Comparison of ENCODE assay signal across 16 cellular contexts in genomic region chr5:59186623-59187022, GRCh38.
DNase-seq lines count a peak whose midpoint lies in the region; TF ChIP-seq lines count a peak whose summit lies in the region.
"Had no signal": no experiment of that assay in that cellular context is flagged by ENCODE, and none has a peak within 500 bp of the region (broad histone marks: within the 10 kb centered on the region; RNA-seq: fewer than 3 reads in every experiment).

No MANE protein-coding gene starts in this region.

- WGBS in sigmoid colon, 2 donors: 80 to 83% methylated on average over 8 of the region's 8 CpGs

- no peaks in the 10 kb centered on the region for H3K36me3 ChIP-seq in HEK293 (ENCODE audit: control insufficient read depth in 2 of 2, insufficient read depth in 1 of 2, low read length in 2 of 2)
- peaks cover 0 to 7% (median 0%) of the 10 kb centered on the region in 4 donors for H3K36me3 ChIP-seq in sigmoid colon

- peaks cover 53% of the 10 kb centered on the region for H3K27me3 Mint-ChIP-seq in activated CD4-positive, alpha-beta T cell treated with anti-CD3 and anti-CD28 coated beads, Interleukin-2, amount 10 ng/mL, durations not matched to agents 24 days and 14 days

- TF ChIP-seq POLR2A in sigmoid colon (IDR thresholded peaks at IDR 0.05): no peak

- peaks cover 7% of the 10 kb centered on the region for H3K4me1 Mint-ChIP-seq in activated CD4-positive, alpha-beta T cell treated with anti-CD3 and anti-CD28 coated beads, Interleukin-2, amount 10 ng/mL, durations not matched to agents 24 days and 14 days

- no peak overlapping the region for H3K27ac Mint-ChIP-seq in activated CD4-positive, alpha-beta T cell treated with anti-CD3 and anti-CD28 coated beads, Interleukin-2, amount 10 ng/mL, durations not matched to agents 24 days and 14 days
- H3K27ac Mint-ChIP-seq: CD14-positive monocyte, H9 had no signal

- intact Hi-C loops in activated CD4-positive, alpha-beta T cell treated with anti-CD3 and anti-CD28 coated beads, Interleukin-2, amount 10 ng/mL, durations not matched to agents 24 days and 14 days (cut with micrococcal nuclease): loop anchor here (5.0 kb wide), 2 partner anchors 299 to 486 kb away; no protein-coding TSS in a partner anchor
- intact Hi-C loops in sigmoid colon (cut with DNase I): loop anchor here (5.0 kb wide), 1 partner anchor 486 kb away; no protein-coding TSS in a partner anchor

- H3K36me3 Mint-ChIP-seq in activated CD4-positive, alpha-beta T cell treated with anti-CD3 and anti-CD28 coated beads, Interleukin-2, amount 10 ng/mL, durations not matched to agents 24 days and 14 days (ENCODE audit: low read depth): no peaks in the 10 kb centered on the region

- no peaks in the 10 kb centered on the region for H3K27me3 ChIP-seq in sigmoid colon

- CTCF ChIA-PET in HEK293 (lab: Yijun Ruan, JAX): interaction anchor here (1.8 to 7.0 kb wide), 7 partner anchors 13 to 203 kb away, joined by 8 to 116 read pairs (median 28); no protein-coding TSS in a partner anchor

- TF ChIP-seq CTCF in HEK293 (tag by site-specific recombination; IDR thresholded peaks at IDR 0.05): no peak
- TF ChIP-seq CTCF in fibroblast of mammary gland (conservative IDR thresholded peaks at IDR 0.05; ENCODE audit: control insufficient read depth, insufficient read depth, low read depth, low read length): no peak
- TF ChIP-seq CTCF in sigmoid colon (IDR thresholded peaks at IDR 0.05): no peak

- H3K27ac ChIP-seq in HEK293 (ENCODE audit: extremely low read depth, low read depth, low read length) (no peak overlapping the region), sigmoid colon (peak overlapping the region in 3 of 4 donors; percentile 15 to 79 (median 76))

- no peaks in the 10 kb centered on the region for H3K9me3 ChIP-seq in HEK293 (ENCODE audit: control insufficient read depth, insufficient read depth, low read depth, low read length)
- H3K9me3 ChIP-seq in sigmoid colon: no peaks in the 10 kb centered on the region
- H3K9me3 ChIP-seq: Caco-2 had no signal

- H3K9me3 Mint-ChIP-seq in activated CD4-positive, alpha-beta T cell treated with anti-CD3 and anti-CD28 coated beads, Interleukin-2, amount 10 ng/mL, durations not matched to agents 24 days and 14 days: no peaks in the 10 kb centered on the region
- H3K9me3 Mint-ChIP-seq: CD14-positive monocyte, H9 had no signal

- no peak overlapping the region for H3K4me3 ChIP-seq in HEK293 (ENCODE audit: low read depth, low read length)
- H3K4me3 ChIP-seq in fibroblast of mammary gland (ENCODE audit: control insufficient read depth, low read depth, low read length): no peak overlapping the region
- no peak overlapping the region for H3K4me3 ChIP-seq in sigmoid colon

- H3K4me3 Mint-ChIP-seq in activated CD4-positive, alpha-beta T cell treated with anti-CD3 and anti-CD28 coated beads, Interleukin-2, amount 10 ng/mL, durations not matched to agents 24 days and 14 days: no peak overlapping the region
- H3K4me3 Mint-ChIP-seq: CD14-positive monocyte, H9 had no signal

- H3K4me1 ChIP-seq in HEK293 (ENCODE audit: control insufficient read depth, insufficient read depth, low read length) (peaks cover 11% of the 10 kb centered on the region), sigmoid colon (peaks cover 0 to 54% (median 28%) of the 10 kb centered on the region in 4 donors)

- DNase-seq in activated CD4-positive, alpha-beta T cell treated with anti-CD3 and anti-CD28 coated beads, Interleukin-2, amount 10 ng/mL, durations not matched to agents 24 days and 14 days: peak; percentile 48
- DNase-seq in activated CD4-positive, alpha-beta T cell treated with anti-CD3 and anti-CD28 coated beads for 4 hours: no peak
- DNase-seq in fibroblast of mammary gland (ENCODE audit: low read depth) (peak; percentile 27), sigmoid colon (no peak), GM03348 (ENCODE audit: low spot score) (no peak), NCI-H2196 treated with DMSO at 0.1 percent for 48 hours (lab: John Stamatoyannopoulos, UW; ENCODE audit: unreplicated experiment) (no peak), dedifferentiated amniotic fluid mesenchymal stem cell (ENCODE audit: extremely low spot score) (no peak)
- DNase-seq: Caco-2, DMS53, H9, NCI-H1436, NCI-H2081 treated with DMSO at 0.1 percent for 48 hours, NCI-H446 treated with DMSO at 0.1 percent for 48 hours, SIG-M5 had no signal

- TF ChIP-seq EP300 in sigmoid colon (IDR thresholded peaks at IDR 0.05): no peak

- POLR2A ChIA-PET in HEK293 (lab: Yijun Ruan, JAX): no interaction called here

TF ChIP-seq in HEK293, 187 proteins besides CTCF, POLR2A, EP300 and RAD21 (continues in another document):
- TF ChIP-seq SP2 (tag by site-specific recombination; IDR thresholded peaks at IDR 0.05): no peak
- 0 out of 2 replicates have a peak, but pooled peaks have one; percentile 36 for TF ChIP-seq ZEB2 (tag by site-specific recombination; IDR thresholded peaks at IDR 0.05)
- no peak for TF ChIP-seq ZNF394 (tag by site-specific recombination; IDR thresholded peaks at IDR 0.05; ENCODE audit: borderline replicate concordance)
- TF ChIP-seq ZSCAN5A (tag by site-specific recombination; IDR thresholded peaks at IDR 0.05): no peak
- TF ChIP-seq TSHZ1 (tag by site-specific recombination; IDR thresholded peaks at IDR 0.05; ENCODE audit: borderline replicate concordance): 0 out of 2 replicates have a peak, but pooled peaks have one; percentile 33
- TF ChIP-seq ZFHX2 (tag by site-specific recombination; conservative IDR thresholded peaks at IDR 0.05): 0 out of 2 replicates have a peak, but pooled peaks have one; percentile 25
- TF ChIP-seq BCL11A (tag by site-specific recombination; IDR thresholded peaks at IDR 0.05; ENCODE audit: low read depth): no peak
- TF ChIP-seq ZNF221 (tag by site-specific recombination; IDR thresholded peaks at IDR 0.05; ENCODE audit: borderline replicate concordance): no peak
- TF ChIP-seq ZNF639 (tag by site-specific recombination; IDR thresholded peaks at IDR 0.05): peak; percentile 47; the same call in 1 of the 2 replicates
- TF ChIP-seq ZNF629 (tag by site-specific recombination; IDR thresholded peaks at IDR 0.05): peak; percentile 95
- no peak for TF ChIP-seq ZFP3 (tag by site-specific recombination; IDR thresholded peaks at IDR 0.05; ENCODE audit: low read depth)

Comparison
In these comparisons a context has a peak if more than half of its experiments do, and no peak if none do; other contexts are left out.
1. DNase-seq: peak in activated CD4-positive, alpha-beta T cell treated with anti-CD3 and anti-CD28 coated beads, Interleukin-2, amount 10 ng/mL, durations not matched to agents 24 days and 14 days (single experiment) and fibroblast of mammary gland (single experiment); none in activated CD4-positive, alpha-beta T cell treated with anti-CD3 and anti-CD28 coated beads for 4 hours (0 of 2), sigmoid colon (single experiment), GM03348 (single experiment), NCI-H2196 treated with DMSO at 0.1 percent for 48 hours (single experiment) and dedifferentiated amniotic fluid mesenchymal stem cell (single experiment).